Comparison of ENCODE assay signal across 8 cellular contexts in genomic region chr12:105051981-105052380, GRCh38. TPM values are rescaled to one million over a fixed set of nuclear protein-coding genes. Genes with fewer than 3 reads are reported as not detected.
"Had no signal": no experiment of that assay in that cellular context is flagged by ENCODE, and none has a peak within 500 bp of the region (broad histone marks: within the 10 kb centered on the region; RNA-seq: fewer than 3 reads in every experiment).

No MANE protein-coding gene starts in this region.

- H3K4me3 Mint-ChIP-seq: GM23338, H9 had no signal

- H3K4me3 ChIP-seq: GM23338, K562 had no signal

- H2AFZ ChIP-seq: GM23338 had no signal

- FAIRE-seq: H1, HTR-8/SVneo, K562 had no signal

- H3K4me2 ChIP-seq: GM23338 had no signal

- H3K4me1 Mint-ChIP-seq: GM23338 had no signal

- H3K27ac Mint-ChIP-seq: GM23338 had no signal

- ATAC-seq: GM23338, K562 had no signal

- DNase-seq: H9, HCEC 1CT, IMR-90 had no signal

RNA-seq across cellular contexts. Expression of gene ALDH1L2, which starts 32.3 kb away (rescaled TPM):
- total RNA-seq: HT-29 had no signal
